ENCODE assay signal across 8 cellular contexts in genomic region chr19:16184665-16185122, GRCh38. TPM values are rescaled to one million over a fixed set of nuclear protein-coding genes. Genes with fewer than 3 reads are reported as not detected.
DNase-seq lines count a peak whose midpoint lies in the region; ATAC-seq and TF ChIP-seq lines count a peak whose summit lies in the region.

No MANE protein-coding gene starts in this region.

- H4K20me1 ChIP-seq in Loucy (ENCODE audit: insufficient read depth, low read length, poor library complexity, severe bottlenecking) = peaks cover 22% of the 10 kb centered on the region

- H3K27me3 Mint-ChIP-seq in CD4-positive, CD25-positive, alpha-beta regulatory T cell = peaks cover 6% of the 10 kb centered on the region

- no peaks in the 10 kb centered on the region for H3K27me3 ChIP-seq in CD4-positive, CD25-positive, alpha-beta regulatory T cell (ENCODE audit: control insufficient read depth, insufficient read depth, low read length)
- H3K27me3 ChIP-seq in Loucy (ENCODE audit: insufficient read depth, low read length, poor library complexity, severe bottlenecking) = no peaks in the 10 kb centered on the region
- no peaks in the 10 kb centered on the region for H3K27me3 ChIP-seq in effector memory CD4-positive, alpha-beta T cell (replicated peaks; ENCODE audit: control insufficient read depth, insufficient read depth, low read length, poor library complexity, severe bottlenecking)
- H3K27me3 ChIP-seq in neuron (ENCODE audit: insufficient read depth, low read length) = no peaks in the 10 kb centered on the region

- H3F3A ChIP-seq in Loucy (ENCODE audit: low read depth) = no peaks in the 10 kb centered on the region

- TF ChIP-seq CTCF in Loucy (conservative IDR thresholded peaks at IDR 0.05; ENCODE audit: low read length) = no peak

- no peaks in the 10 kb centered on the region for H3K9me2 ChIP-seq in Loucy (replicated peaks; ENCODE audit: low read depth, low read length)

- peak overlapping the region; percentile 80 for H3K27ac ChIP-seq in CD4-positive, CD25-positive, alpha-beta regulatory T cell (ENCODE audit: insufficient read depth, low read length, poor library complexity, severe bottlenecking)
- no peak overlapping the region for H3K27ac ChIP-seq in effector memory CD4-positive, alpha-beta T cell (ENCODE audit: insufficient read depth, low read length, poor library complexity, severe bottlenecking)

- H3K4me3 ChIP-seq in CD4-positive, CD25-positive, alpha-beta regulatory T cell (ENCODE audit: low read depth, low read length) = peak overlapping the region; percentile 88
- H3K4me3 ChIP-seq in Loucy (ENCODE audit: low read length, poor library complexity, severe bottlenecking) (peak overlapping the region; percentile 86), neuron (ENCODE audit: low read length) (peak overlapping the region; percentile 59)
- peak overlapping the region; percentile 37 for H3K4me3 ChIP-seq in effector memory CD4-positive, alpha-beta T cell (ENCODE audit: insufficient read depth, low read depth, low read length, poor library complexity, severe bottlenecking)

- peaks cover 9 to 45% (median 27%) of the 10 kb centered on the region in 4 donors for H3K4me1 Mint-ChIP-seq in CD4-positive, CD25-positive, alpha-beta regulatory T cell

- H3K9ac ChIP-seq in Loucy (ENCODE audit: low read depth, low read length, poor library complexity, severe bottlenecking) = peak overlapping the region; percentile 58

- H3K27ac Mint-ChIP-seq in CD4-positive, CD25-positive, alpha-beta regulatory T cell = peak overlapping the region; percentile 97 to 99 (median 99)

- peak overlapping the region; percentile 79 for H3K4me2 ChIP-seq in Loucy (ENCODE audit: low read depth, low read length, poor library complexity, severe bottlenecking)

- H3K4me1 ChIP-seq in CD4-positive, CD25-positive, alpha-beta regulatory T cell (ENCODE audit: control insufficient read depth, insufficient read depth, low read length, poor library complexity, severe bottlenecking) = peaks cover 33% of the 10 kb centered on the region
- peaks cover 33% of the 10 kb centered on the region for H3K4me1 ChIP-seq in Loucy (ENCODE audit: insufficient read depth, low read length, poor library complexity, severe bottlenecking)
- H3K4me1 ChIP-seq in effector memory CD4-positive, alpha-beta T cell (ENCODE audit: control insufficient read depth, insufficient read depth, low read length, poor library complexity, severe bottlenecking) = peaks cover 13% of the 10 kb centered on the region
- peaks cover 7% of the 10 kb centered on the region for H3K4me1 ChIP-seq in neuron (ENCODE audit: insufficient read depth, low read length)

- ATAC-seq in CD4-positive, CD25-positive, alpha-beta regulatory T cell (ENCODE audit: low read depth in 2 of 2) = no peak
- no peak for ATAC-seq in GM18870 (IDR thresholded peaks at IDR 0.05; ENCODE audit: unreplicated experiment)
- ATAC-seq in HG03565 (IDR thresholded peaks at IDR 0.05; ENCODE audit: unreplicated experiment) = no peak
- no peak for ATAC-seq in GM21825 (IDR thresholded peaks at IDR 0.05; ENCODE audit: unreplicated experiment)

- DNase-seq in CD4-positive, CD25-positive, alpha-beta regulatory T cell = no peak
- DNase-seq in effector memory CD4-positive, alpha-beta T cell = no peak
- no peak for DNase-seq in NCI-H82 treated with DMSO at 0.1 percent for 48 hours (lab: John Stamatoyannopoulos, UW; ENCODE audit: unreplicated experiment)

- peaks cover 15% of the 10 kb centered on the region for H3K36me3 Mint-ChIP-seq in CD4-positive, CD25-positive, alpha-beta regulatory T cell

- peaks cover 42% of the 10 kb centered on the region for H3K79me2 ChIP-seq in Loucy (ENCODE audit: insufficient read depth, low read length)

- H3K36me3 ChIP-seq in CD4-positive, CD25-positive, alpha-beta regulatory T cell (ENCODE audit: control insufficient read depth, insufficient read depth, low read length) = peaks cover 15% of the 10 kb centered on the region
- peaks cover 6% of the 10 kb centered on the region; the same call in 1 of the 2 replicates for H3K36me3 ChIP-seq in Loucy (ENCODE audit: insufficient read depth, low read length)
- H3K36me3 ChIP-seq in effector memory CD4-positive, alpha-beta T cell (ENCODE audit: control insufficient read depth, insufficient read depth, low read length) = peaks cover 16% of the 10 kb centered on the region
- H3K36me3 ChIP-seq in neuron (ENCODE audit: insufficient read depth, low read length) = peaks cover 21% of the 10 kb centered on the region

- H3K9me3 ChIP-seq in CD4-positive, CD25-positive, alpha-beta regulatory T cell (ENCODE audit: control insufficient read depth in 2 of 2, low read length in 2 of 2) = no peaks in the 10 kb centered on the region
- H3K9me3 ChIP-seq in Loucy (ENCODE audit: insufficient read depth, low read depth, low read length) (no peaks in the 10 kb centered on the region), neuron (ENCODE audit: low read length) (no peaks in the 10 kb centered on the region)
- H3K9me3 ChIP-seq in effector memory CD4-positive, alpha-beta T cell (ENCODE audit: control insufficient read depth, low read length) = no peaks in the 10 kb centered on the region

- H3K9me3 Mint-ChIP-seq in CD4-positive, CD25-positive, alpha-beta regulatory T cell = no peaks in the 10 kb centered on the region

- peak overlapping the region; percentile 64; the same call in 1 of the 2 replicates for H2AFZ ChIP-seq in Loucy (ENCODE audit: low read length)
- peak overlapping the region; percentile 35 for H2AFZ ChIP-seq in neuron (ENCODE audit: low read depth, low read length)

- peak overlapping the region; percentile 95 to 100 (median 100) for H3K4me3 Mint-ChIP-seq in CD4-positive, CD25-positive, alpha-beta regulatory T cell

RNA-seq across cellular contexts. Expression of gene FAM32A, which starts 0.5 kb away (rescaled TPM):
- 49.4 TPM for total RNA-seq in CD4-positive, CD25-positive, alpha-beta regulatory T cell
- 100 to 1,000 TPM; 153 to 168 (median 157) TPM for polyA plus RNA-seq in CD4-positive, CD25-positive, alpha-beta regulatory T cell

RNA-seq across cellular contexts. Expression of gene CIB3, which starts 11.4 kb away (rescaled TPM):
- not detected for total RNA-seq in CD4-positive, CD25-positive, alpha-beta regulatory T cell
- polyA plus RNA-seq in CD4-positive, CD25-positive, alpha-beta regulatory T cell = not detected

RNA-seq across cellular contexts. Expression of gene AP1M1, which starts 13.0 kb away (rescaled TPM):
- 108 TPM for total RNA-seq in CD4-positive, CD25-positive, alpha-beta regulatory T cell
- polyA plus RNA-seq in CD4-positive, CD25-positive, alpha-beta regulatory T cell = 100 to 1,000 TPM; 153 to 161 (median 159) TPM

RNA-seq across cellular contexts. Expression of gene HSH2D, which starts 41.2 kb away (rescaled TPM):
- 45.5 TPM for total RNA-seq in CD4-positive, CD25-positive, alpha-beta regulatory T cell
- 10 to 100 TPM in 3 of 4 donors, 1 to 10 TPM in 1; 8.8 to 17.0 (median 12.4) TPM for polyA plus RNA-seq in CD4-positive, CD25-positive, alpha-beta regulatory T cell

Comparison
In these comparisons a context has a peak if more than half of its experiments do, and no peak if none do; other contexts are left out.
1. H3K4me3 ChIP-seq: peak in every context shown above with its lines; median percentile 88 in CD4-positive, CD25-positive, alpha-beta regulatory T cell; 86 in Loucy; 59 in neuron; 37 in effector memory CD4-positive, alpha-beta T cell.